In the genomic region with DNA sequence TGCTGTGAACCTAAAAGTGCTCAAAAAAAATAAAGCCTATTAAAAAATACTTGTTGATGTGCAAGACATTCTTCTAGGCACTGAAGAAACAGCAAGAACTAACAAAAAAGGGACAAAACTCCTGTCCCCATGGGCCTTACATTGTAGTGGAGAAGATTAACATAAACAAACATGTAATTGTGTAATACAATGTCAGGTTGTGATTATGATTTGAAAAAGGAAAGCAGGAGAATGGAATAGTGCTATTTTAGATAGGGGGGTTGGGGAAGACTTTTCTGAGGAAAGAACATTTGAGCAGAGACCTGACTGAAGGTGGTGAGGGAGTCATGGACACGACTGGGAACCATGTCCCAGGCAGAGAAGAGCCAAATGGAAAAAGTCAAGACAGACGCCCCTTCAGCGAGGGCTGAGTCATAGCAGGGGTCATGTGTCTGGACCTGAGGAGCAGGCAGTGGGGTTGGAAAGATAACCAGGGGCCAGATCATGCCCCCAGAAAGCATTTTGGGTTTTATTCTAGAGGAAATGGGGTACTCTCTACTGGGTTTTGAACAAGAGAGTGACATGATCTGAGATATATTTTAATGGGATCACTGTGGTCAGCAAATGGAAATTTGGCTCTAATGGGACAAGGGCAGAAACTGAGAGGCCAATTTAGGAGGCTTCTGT, we compare ENCODE assay signal across 34 cellular contexts. TPM values are rescaled to one million over a fixed set of nuclear protein-coding genes. Genes with fewer than 3 reads are reported as not detected.
DNase-seq lines count a peak whose midpoint lies in the region; ATAC-seq and TF ChIP-seq lines count a peak whose summit lies in the region.
"Had no signal": no experiment of that assay in that cellular context is flagged by ENCODE, and none has a peak within 500 bp of the region (broad histone marks: within the 10 kb centered on the region; RNA-seq: fewer than 3 reads in every experiment).

No MANE protein-coding gene starts in this region.

- peaks cover 7 to 18% of the 10 kb centered on the region in 2 donors for H3K36me3 Mint-ChIP-seq in activated naive CD4-positive, alpha-beta T cell treated with anti-CD3 and anti-CD28 coated beads, Interleukin-2, amount 50 U/mL, for 72 hours
- H3K36me3 Mint-ChIP-seq in T-helper 17 cell (ENCODE audit: low read depth): no peaks in the 10 kb centered on the region
- H3K36me3 Mint-ChIP-seq: WTC11 had no signal

- peaks cover 46% of the 10 kb centered on the region for H3K4me1 Mint-ChIP-seq in T-helper 17 cell
- H3K4me1 Mint-ChIP-seq: neural crest cell had no signal

- no peak for TF ChIP-seq CTCF in GM10248 (IDR thresholded peaks at IDR 0.05; ENCODE audit: control extremely low read depth, extremely low read depth, low read depth, missing control alignments)

- no peak overlapping the region for H3K4me3 ChIP-seq in effector memory CD4-positive, alpha-beta T cell (ENCODE audit: insufficient read depth, low read depth, low read length, poor library complexity, severe bottlenecking)
- H3K4me3 ChIP-seq: BLaER1, esophagus squamous epithelium, heart right ventricle, lung, mucosa of descending colon, pancreas, PC-9 had no signal

- peak overlapping the region; percentile 24 for H3K27ac ChIP-seq in effector memory CD4-positive, alpha-beta T cell (ENCODE audit: insufficient read depth, low read length, poor library complexity, severe bottlenecking)
- H3K27ac ChIP-seq: BLaER1, esophagus squamous epithelium, heart right ventricle, pancreas, PC-9 had no signal

- peaks cover 9 to 10% of the 10 kb centered on the region in 2 donors for H3K9me3 Mint-ChIP-seq in activated naive CD4-positive, alpha-beta T cell treated with anti-CD3 and anti-CD28 coated beads, Interleukin-2, amount 50 U/mL, for 72 hours
- H3K9me3 Mint-ChIP-seq: HFFc6, neural crest cell had no signal

- no peak overlapping the region for H3K4me3 Mint-ChIP-seq in T-helper 17 cell
- H3K4me3 Mint-ChIP-seq: HFFc6, neural crest cell, WTC11 had no signal

- no peak for DNase-seq in activated naive CD4-positive, alpha-beta T cell treated with anti-CD3 and anti-CD28 coated beads, Interleukin-2, amount 50 U/mL, for 72 hours (ENCODE audit: low spot score in 2 of 2)
- DNase-seq in activated naive CD4-positive, alpha-beta T cell treated with Interleukin-2 at 50 U/mL for 16 hours: no peak
- DNase-seq in T-helper 17 cell: no peak
- DNase-seq in effector memory CD4-positive, alpha-beta T cell: no peak
- DNase-seq in GM10248 (ENCODE audit: extremely low spot score): no peak
- DNase-seq: activated CD4-positive, alpha-beta T cell treated with anti-CD3 and anti-CD28 coated beads, Interleukin-2, amount 50 U/mL, for 48 hours; aorta; DND-41; esophagus squamous epithelium; foreskin melanocyte; heart right ventricle; HFFc6; Kasumi-1; mucosa of descending colon; NCI-H1694 treated with DMSO at 0.1 percent for 48 hours; NCI-H2171; NCI-H524 treated with DMSO at 0.1 percent for 48 hours; pancreas; PC-9; retina; SHP77; small intestine; stimulated activated CD4-positive, alpha-beta T cell treated with anti-CD3 and anti-CD28 coated beads, Interleukin-1b, Interleukin-23, amount 100 ng/mL, for 48 hours; stimulated activated CD8-positive, alpha-beta memory T cell treated with anti-CD3 and anti-CD28 coated beads, Interleukin-4, amount 100 ng/mL, for 48 hours; trophoblast cell had no signal

- H3K9me3 ChIP-seq in T-helper 17 cell (ENCODE audit: control insufficient read depth, low read length, poor library complexity, severe bottlenecking): no peaks in the 10 kb centered on the region
- H3K9me3 ChIP-seq in effector memory CD4-positive, alpha-beta T cell (ENCODE audit: control insufficient read depth, low read length): no peaks in the 10 kb centered on the region
- H3K9me3 ChIP-seq: esophagus squamous epithelium, heart right ventricle, mucosa of descending colon, pancreas had no signal

- H3K27ac Mint-ChIP-seq in activated naive CD4-positive, alpha-beta T cell treated with anti-CD3 and anti-CD28 coated beads, Interleukin-2, amount 50 U/mL, for 72 hours: peak overlapping the region; percentile 48 to 81
- H3K27ac Mint-ChIP-seq in T-helper 17 cell: peak overlapping the region; percentile 30
- H3K27ac Mint-ChIP-seq: HFFc6, WTC11 had no signal

- no peaks in the 10 kb centered on the region for H3K36me3 ChIP-seq in effector memory CD4-positive, alpha-beta T cell (ENCODE audit: control insufficient read depth, insufficient read depth, low read length)
- H3K36me3 ChIP-seq: BLaER1, esophagus squamous epithelium, heart right ventricle, pancreas had no signal

- H3K27me3 Mint-ChIP-seq in T-helper 17 cell: no peaks in the 10 kb centered on the region

- CTCF ChIA-PET in GM10248 (lab: Yijun Ruan, JAX): interaction anchor here (1.0 to 2.9 kb wide), 2 partner anchors 21 to 62 kb away, joined by 3 to 8 read pairs; no protein-coding TSS in a partner anchor

- POLR2A ChIA-PET in GM10248 (lab: Yijun Ruan, JAX): no interaction called here

- peaks cover 36% of the 10 kb centered on the region for H3K4me1 ChIP-seq in effector memory CD4-positive, alpha-beta T cell (ENCODE audit: control insufficient read depth, insufficient read depth, low read length, poor library complexity, severe bottlenecking)
- H3K4me1 ChIP-seq: pancreas had no signal

- H3K27me3 ChIP-seq in effector memory CD4-positive, alpha-beta T cell (replicated peaks; ENCODE audit: control insufficient read depth, insufficient read depth, low read length, poor library complexity, severe bottlenecking): no peaks in the 10 kb centered on the region
- H3K27me3 ChIP-seq: BLaER1, heart right ventricle, pancreas had no signal

- ATAC-seq in activated naive CD4-positive, alpha-beta T cell treated with anti-CD3 and anti-CD28 coated beads, Interleukin-2, amount 50 U/mL, for 72 hours: no peak
- no peak for ATAC-seq in T-helper 17 cell
- ATAC-seq in HG03457 (IDR thresholded peaks at IDR 0.05; ENCODE audit: unreplicated experiment): no peak
- no peak for ATAC-seq in GM19351 (IDR thresholded peaks at IDR 0.05; ENCODE audit: unreplicated experiment)
- ATAC-seq: heart right ventricle, mucosa of descending colon, pancreas, WTC11 had no signal

RNA-seq across cellular contexts. Expression of gene IFNG, which starts 19.4 kb away (rescaled TPM):
- total RNA-seq in activated naive CD4-positive, alpha-beta T cell treated with anti-CD3 and anti-CD28 coated beads, Interleukin-2, amount 50 U/mL, for 72 hours: 10 to 100 TPM; 53.0 to 69.4 TPM
- 1 to 10 TPM in 1 of 2 donors, under 1 TPM in 1; 0.99 to 1.2 TPM for total RNA-seq in T-helper 17 cell
- total RNA-seq: aorta, cardiac septum, esophagus squamous epithelium, HepG2, HFFc6, mucosa of descending colon, neural crest cell, PC-9, subcutaneous adipose tissue had no signal

RNA-seq across cellular contexts. Expression of gene IL26, which starts 46.7 kb away (rescaled TPM):
- total RNA-seq in activated naive CD4-positive, alpha-beta T cell treated with anti-CD3 and anti-CD28 coated beads, Interleukin-2, amount 50 U/mL, for 72 hours: 1 to 10 TPM in 1 of 2 donors, not detected in 1; 8.3 TPM
- under 1 TPM in 1 of 2 donors, not detected in 1; 0.52 TPM for total RNA-seq in T-helper 17 cell
- total RNA-seq: aorta, cardiac septum, heart right ventricle, HepG2, HFFc6, lung, mucosa of descending colon, neural crest cell, pancreas, PC-9, subcutaneous adipose tissue, WTC11 had no signal

Comparison
In these comparisons a context has a peak if more than half of its experiments do, and no peak if none do; other contexts are left out.
1. RNA of gene IFNG, which starts 19.4 kb away (total RNA-seq): 53.0 to 69.4 TPM in activated naive CD4-positive, alpha-beta T cell treated with anti-CD3 and anti-CD28 coated beads, Interleukin-2, amount 50 U/mL, for 72 hours; 0.99 to 1.2 TPM in T-helper 17 cell; every median in the first group is over 10 times any median in the second.